Comparison of ENCODE assay signal across 9 cellular contexts in the genomic region with DNA sequence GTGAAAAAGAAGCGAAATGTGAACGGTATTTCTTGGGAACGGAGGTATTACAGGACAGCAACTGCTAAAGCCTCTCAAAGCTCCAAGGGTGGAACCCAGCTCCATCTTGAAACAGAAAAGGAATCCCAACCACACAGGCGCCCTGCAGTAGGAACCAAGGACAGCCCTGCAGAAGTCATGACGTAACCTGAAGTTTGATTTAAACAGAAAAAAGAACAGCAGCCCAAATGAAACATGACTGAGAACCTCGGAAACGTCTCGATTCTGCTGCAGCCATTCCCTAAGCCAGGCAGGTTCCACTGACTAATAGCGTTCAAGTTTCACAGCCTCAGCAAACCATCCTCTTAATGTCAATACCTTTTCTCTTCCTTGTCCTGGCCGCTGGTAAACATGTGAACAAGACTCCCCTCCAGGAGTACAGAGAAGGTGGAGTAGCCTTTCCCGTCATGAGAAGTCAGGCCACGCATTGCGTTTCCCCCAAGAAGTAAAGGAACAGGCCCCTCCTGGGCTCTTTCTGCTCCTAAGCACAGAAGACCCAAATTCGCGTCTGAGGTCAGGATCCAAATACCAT. TPM values are rescaled to one million over a fixed set of nuclear protein-coding genes. Genes with fewer than 3 reads are reported as not detected.
A peak's percentile ranks its signal among the peaks of the same experiment; 100 is the strongest.
DNase-seq lines count a peak whose midpoint lies in the region; ATAC-seq and TF ChIP-seq lines count a peak whose summit lies in the region.
"Had no signal": no experiment of that assay in that cellular context is flagged by ENCODE, and none has a peak within 500 bp of the region (broad histone marks: within the 10 kb centered on the region; RNA-seq: fewer than 3 reads in every experiment).

No MANE protein-coding gene starts in this region.

- peak overlapping the region in 2 of 4 donors; percentile 61 to 78 for H3K4me3 ChIP-seq in adrenal gland

- intact Hi-C loops in adrenal gland (cut with DNase I), result loop anchor here in 1 of 2 donors (2.0 kb wide), 1 partner anchor 16 kb away; no protein-coding TSS in a partner anchor

- TF ChIP-seq CTCF in adrenal gland (IDR thresholded peaks at IDR 0.05), result no peak

- no peak for TF ChIP-seq POLR2A in adrenal gland (IDR thresholded peaks at IDR 0.05)

- no peaks in the 10 kb centered on the region for H3K27me3 ChIP-seq in adrenal gland

- no peaks in the 10 kb centered on the region for H3K36me3 ChIP-seq in adrenal gland (replicated peaks in 1 of 2)

- peak overlapping the region; percentile 78 to 92 (median 90) for H3K27ac ChIP-seq in adrenal gland
- H3K27ac ChIP-seq in temporal lobe (ENCODE audit: low read depth, low read length), result peak overlapping the region; percentile 54

- H3K4me1 ChIP-seq in adrenal gland (replicated peaks in 1 of 2), result peaks cover 18 to 29% of the 10 kb centered on the region in 2 donors

- H3K9me3 ChIP-seq in adrenal gland (replicated peaks in 1 of 3), result no peaks in the 10 kb centered on the region

- no peak for ATAC-seq in GM21723 (IDR thresholded peaks at IDR 0.05; ENCODE audit: unreplicated experiment)
- no peak for ATAC-seq in GM21390 (IDR thresholded peaks at IDR 0.05; ENCODE audit: unreplicated experiment)

- DNase-seq in NCI-H510A treated with DMSO at 0.1 percent for 48 hours (lab: John Stamatoyannopoulos, UW) (peak; percentile 49), NCI-H510A (lab: John Stamatoyannopoulos, UW) (no peak), adrenal gland (peak in 5 of 7 donors; percentile 25 to 62 (median 51)), kidney tubule cell (ENCODE audit: low spot score) (peak; percentile 43), medulla oblongata (ENCODE audit: extremely low spot score) (no peak)
- DNase-seq: DND-41 had no signal

- 35 to 42% (median 37%) methylated on average over 14 to 15 of the region's 15 CpGs for WGBS in adrenal gland, 4 donors

RNA-seq across cellular contexts. Expression of a gene that starts 20.1 kb away (rescaled TPM):
- total RNA-seq in adrenal gland, result 10 to 100 TPM; 11.8 to 27.5 (median 18.0) TPM
- polyA plus RNA-seq in adrenal gland, result 10 to 100 TPM in 2 of 3 donors, 1 to 10 TPM in 1; 9.9 to 17.4 (median 10.9) TPM
- total RNA-seq in temporal lobe, result 102 TPM

Comparison
In these comparisons a context has a peak if more than half of its experiments do, and no peak if none do; other contexts are left out.
1. DNase-seq: peak in NCI-H510A treated with DMSO at 0.1 percent for 48 hours (single experiment), adrenal gland (5 of 7) and kidney tubule cell (single experiment); none in NCI-H510A (single experiment) and medulla oblongata (single experiment).